8 cellular contexts compared by ENCODE assay signal in the genomic region with DNA sequence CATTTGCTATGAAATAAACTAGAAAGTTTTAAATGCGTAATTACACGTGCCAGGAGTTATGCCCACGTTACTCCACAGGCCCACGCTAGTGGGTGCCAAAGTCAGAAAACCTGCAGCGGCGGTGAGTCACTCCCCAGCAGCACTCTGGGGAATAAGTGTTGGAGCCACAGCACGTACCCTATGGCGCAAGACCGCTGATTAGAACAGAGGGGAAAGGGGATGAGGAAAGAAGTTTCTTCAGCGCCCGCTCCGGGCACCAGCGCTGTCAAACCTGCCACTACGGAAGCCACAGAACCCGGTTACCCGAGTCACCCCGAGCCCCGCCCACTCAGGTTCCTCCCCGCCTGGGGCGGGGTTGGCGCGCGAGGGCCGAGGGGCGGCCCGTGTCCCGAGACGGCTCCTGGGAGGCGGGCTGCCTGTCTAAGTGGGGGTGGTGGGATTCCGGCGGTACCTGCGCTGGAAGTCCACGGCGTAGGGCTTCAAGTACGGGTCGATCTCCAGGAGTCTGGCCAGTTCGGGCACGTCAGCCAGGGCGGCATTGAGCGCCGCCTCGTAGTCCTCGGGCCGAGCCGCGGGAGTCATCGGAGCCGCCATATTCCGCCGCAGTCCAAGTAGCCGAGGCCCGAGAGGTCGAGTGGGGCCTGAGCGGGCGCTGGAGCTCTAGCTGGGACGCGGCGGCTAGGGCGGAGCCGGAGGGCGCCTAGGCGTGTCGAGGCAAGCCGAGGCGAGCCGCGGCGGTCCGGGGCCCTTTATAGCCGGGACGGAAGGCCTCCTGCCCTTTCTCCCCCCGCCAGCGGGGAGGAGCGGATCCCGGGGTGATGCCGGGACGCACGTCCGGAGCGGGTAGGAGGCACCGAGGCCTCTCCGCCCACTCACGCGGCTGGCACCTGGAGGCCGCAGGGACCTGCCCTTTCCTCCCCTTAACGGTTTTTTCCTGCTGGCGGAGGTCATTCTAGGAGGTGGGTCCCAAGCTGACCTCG. TPM values are rescaled to one million over a fixed set of nuclear protein-coding genes. Genes with fewer than 3 reads are reported as not detected.
DNase-seq lines count a peak whose midpoint lies in the region; ATAC-seq and TF ChIP-seq lines count a peak whose summit lies in the region.

A gene (minus strand): TSS at position 722 of the 980 bp plus-strand sequence. CDS start 128 bp downstream, at position 594.

- H2AFZ ChIP-seq in OCI-LY3 (ENCODE audit: low read depth, low read length): peak within 1 kb of the TSS; percentile 91

- H3K79me2 ChIP-seq in OCI-LY3 (ENCODE audit: low read length): peaks cover 4% of the 10 kb centered on the region; the same call in 1 of the 2 replicates

- H3K4me1 ChIP-seq in HUES48 (ENCODE audit: control insufficient read depth, insufficient read depth, low read length) (0 out of 2 replicates have a peak, but pooled peaks cover 4% of the 10 kb centered on the region), OCI-LY3 (ENCODE audit: low read length) (peaks cover 24% of the 10 kb centered on the region), mononuclear cell (ENCODE audit: insufficient read depth, low read length) (peaks cover 14% of the 10 kb centered on the region)

- peak within 1 kb of the TSS; percentile 81 for H3K4me2 ChIP-seq in OCI-LY3 (ENCODE audit: low read length)

- H3K27ac ChIP-seq in HUES48 (ENCODE audit: low read depth, low read length) (peak within 1 kb of the TSS; percentile 99), OCI-LY3 (ENCODE audit: low read length) (peak within 1 kb of the TSS; percentile 83)

- H3K9me3 ChIP-seq in HUES48 (ENCODE audit: control insufficient read depth, insufficient read depth, low read length) (no peaks in the 10 kb centered on the region), OCI-LY3 (ENCODE audit: insufficient read depth, low read length) (no peaks in the 10 kb centered on the region), mononuclear cell (ENCODE audit: low read depth, low read length) (no peaks in the 10 kb centered on the region)

- ATAC-seq in GM21390 (IDR thresholded peaks at IDR 0.05; ENCODE audit: unreplicated experiment): peak; percentile 84

- TF ChIP-seq CTCF in OCI-LY3 (IDR thresholded peaks at IDR 0.05; ENCODE audit: low read depth, low read length) (peak; percentile 54), epithelial cell of esophagus (IDR thresholded peaks at IDR 0.05; ENCODE audit: insufficient read depth, low read depth, low read length, missing control alignments) (peak; percentile 59)

- H3K4me3 ChIP-seq in HUES48 (ENCODE audit: low read depth, low read length) (peak within 1 kb of the TSS; percentile 77), OCI-LY3 (ENCODE audit: low read length) (peak within 1 kb of the TSS; percentile 80), epithelial cell of esophagus (ENCODE audit: low read length) (peak within 1 kb of the TSS; percentile 60), mononuclear cell (ENCODE audit: low read length) (peak within 1 kb of the TSS; percentile 65)

- H3K9ac ChIP-seq in HUES48 (ENCODE audit: low read depth, low read length): peak within 1 kb of the TSS; percentile 89
- H3K9ac ChIP-seq in OCI-LY3 (ENCODE audit: low read length): peak within 1 kb of the TSS; percentile 82

- H3K36me3 ChIP-seq in HUES48 (ENCODE audit: control insufficient read depth, insufficient read depth, low read length) (no peaks in the 10 kb centered on the region), OCI-LY3 (replicated peaks; ENCODE audit: low read depth, low read length) (peaks cover 30% of the 10 kb centered on the region)

- peak; percentile 95 for DNase-seq in DMS 273 (lab: John Stamatoyannopoulos, UW; ENCODE audit: unreplicated experiment)
- DNase-seq in activated T-cell treated with anti-CD3 and anti-CD28 coated beads for 1 hour (ENCODE audit: low read depth): peak; percentile 81
- DNase-seq in epithelial cell of esophagus (ENCODE audit: low read depth): peak; percentile 98
- DNase-seq in stimulated activated CD8-positive, alpha-beta memory T cell treated with anti-CD3 and anti-CD28 coated beads, Interleukin-4, amount 100 ng/mL, for 1 hour (ENCODE audit: low read depth in 2 of 2, low spot score in 1 of 2): peak; percentile 74 to 79

- H3K27me3 ChIP-seq in HUES48 (ENCODE audit: control insufficient read depth, insufficient read depth, low read length) (no peaks in the 10 kb centered on the region), OCI-LY3 (ENCODE audit: low read depth, low read length) (no peaks in the 10 kb centered on the region), mononuclear cell (ENCODE audit: insufficient read depth, low read length) (no peaks in the 10 kb centered on the region)

- H4K20me1 ChIP-seq in OCI-LY3 (ENCODE audit: insufficient read depth, low read length): no peaks in the 10 kb centered on the region

RNA-seq across cellular contexts. Expression of the gene that starts here (rescaled TPM):
- 9.1 TPM for total RNA-seq in mononuclear cell

Comparison
In these comparisons a context has a peak if more than half of its experiments do, and no peak if none do; other contexts are left out.
1. Peak in every context shown above with its lines: DNase-seq, ATAC-seq, H3K4me3 ChIP-seq and H3K27ac ChIP-seq.